ENCODE assay signal across 8 cellular contexts in the genomic region with DNA sequence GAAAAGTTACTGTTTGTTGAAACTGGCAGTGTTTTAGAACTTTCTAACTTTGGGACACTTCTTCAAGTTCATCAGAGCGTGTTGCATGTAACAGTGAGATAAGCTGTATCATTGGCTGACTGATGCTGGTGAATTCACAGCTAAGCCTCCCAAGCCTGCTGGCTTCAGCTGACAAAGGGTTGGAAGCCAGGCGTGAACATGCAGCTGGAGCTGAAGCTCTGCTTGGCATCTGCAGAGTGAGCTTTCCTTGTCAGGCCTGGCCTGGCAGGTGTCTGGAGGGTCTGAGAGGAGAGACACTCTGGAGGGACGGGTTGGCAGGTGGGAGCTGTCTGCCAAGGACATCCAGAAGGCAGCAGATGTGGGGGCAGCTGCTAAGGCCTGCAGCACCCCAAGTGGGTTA. TPM values are rescaled to one million over a fixed set of nuclear protein-coding genes. Genes with fewer than 3 reads are reported as not detected.
A peak's percentile ranks its signal among the peaks of the same experiment; 100 is the strongest.
DNase-seq lines count a peak whose midpoint lies in the region; ATAC-seq and TF ChIP-seq lines count a peak whose summit lies in the region.

No MANE protein-coding gene starts in this region.

- H3K9me3 ChIP-seq in suprapubic skin, result no peaks in the 10 kb centered on the region

- H3K4me1 ChIP-seq in suprapubic skin, result peaks cover 40% of the 10 kb centered on the region

- peak overlapping the region; percentile 94 to 98 for H3K27ac Mint-ChIP-seq in T-cell

- H3K27me3 Mint-ChIP-seq in T-cell, result no peaks in the 10 kb centered on the region

- POLR2A ChIA-PET in T-cell (lab: Charles Lee), result interaction anchor here in 1 of 2 donors (0.7 kb wide), 1 partner anchor 33 kb away, joined by 11 read pairs; no protein-coding TSS in a partner anchor

- TF ChIP-seq CTCF in suprapubic skin (IDR thresholded peaks at IDR 0.05), result no peak

- H3K4me3 Mint-ChIP-seq in T-cell, result peak overlapping the region; percentile 84 to 90 (median 84)

- DNase-seq in stimulated activated CD4-positive, alpha-beta T cell treated with anti-CD3 and anti-CD28 coated beads, Interleukin-15, amount 100 ng/mL, for 24 hours, result peak; percentile 12
- DNase-seq in stimulated activated CD4-positive, alpha-beta T cell treated with anti-CD3 and anti-CD28 coated beads, Interleukin-2, amount 100 ng/mL, for 48 hours, result no peak
- DNase-seq in T-cell, result no peak
- DNase-seq in globus pallidus (ENCODE audit: low spot score), result peak; percentile 64
- no peak for DNase-seq in suprapubic skin (ENCODE audit: low spot score in 2 of 2)
- DNase-seq in activated CD4-positive, alpha-beta T cell treated with anti-CD3 and anti-CD28 coated beads for 1 hour, result no peak

- CTCF ChIA-PET in T-cell (lab: Charles Lee), result interaction anchor here (0.6 to 2.0 kb wide), 8 partner anchors 10 to 996 kb away, joined by 3 to 11 read pairs (median 4); partner anchors contain the start of genes RNF141 (in 2 of the 2) and ZNF143 (in 1 of the 2)

- ATAC-seq in T-cell (replicated peaks in 1 of 4) (no peak), GM21515 (IDR thresholded peaks at IDR 0.05; ENCODE audit: unreplicated experiment) (no peak), HG02763 (IDR thresholded peaks at IDR 0.05; ENCODE audit: unreplicated experiment) (no peak)

- peaks cover 78 to 86% (median 83%) of the 10 kb centered on the region in 3 donors for H3K4me1 Mint-ChIP-seq in T-cell

- no peaks in the 10 kb centered on the region for H3K9me3 Mint-ChIP-seq in T-cell

- H3K36me3 Mint-ChIP-seq in T-cell, result peaks cover 7% of the 10 kb centered on the region

- no peak for TF ChIP-seq POLR2A in suprapubic skin (IDR thresholded peaks at IDR 0.05)

- H3K27me3 ChIP-seq in suprapubic skin, result no peaks in the 10 kb centered on the region

- 67% methylated on average over 1 of the region's 3 CpGs for WGBS in suprapubic skin

- no peak for TF ChIP-seq EP300 in suprapubic skin (IDR thresholded peaks at IDR 0.05)

- peak overlapping the region; percentile 35 for H3K27ac ChIP-seq in suprapubic skin

- H3K4me3 ChIP-seq in suprapubic skin, result peak overlapping the region; percentile 27

- H3K36me3 ChIP-seq in suprapubic skin, result no peaks in the 10 kb centered on the region

RNA-seq across cellular contexts. Expression of gene AMPD3, which starts 1.5 kb away (rescaled TPM):
- 10 to 100 TPM; 21.1 to 40.0 (median 26.0) TPM for total RNA-seq in T-cell
- 10 to 100 TPM; 23.5 to 51.7 (median 27.4) TPM for total RNA-seq in suprapubic skin

Comparison
In these comparisons a context has a peak if more than half of its experiments do, and no peak if none do; other contexts are left out.
1. DNase-seq: peak in stimulated activated CD4-positive, alpha-beta T cell treated with anti-CD3 and anti-CD28 coated beads, Interleukin-15, amount 100 ng/mL, for 24 hours (single experiment) and globus pallidus (single experiment); none in stimulated activated CD4-positive, alpha-beta T cell treated with anti-CD3 and anti-CD28 coated beads, Interleukin-2, amount 100 ng/mL, for 48 hours (0 of 2), T-cell (0 of 34), suprapubic skin (0 of 2) and activated CD4-positive, alpha-beta T cell treated with anti-CD3 and anti-CD28 coated beads for 1 hour (single experiment).